Comparison of ENCODE assay signal across 8 cellular contexts in the genomic region with DNA sequence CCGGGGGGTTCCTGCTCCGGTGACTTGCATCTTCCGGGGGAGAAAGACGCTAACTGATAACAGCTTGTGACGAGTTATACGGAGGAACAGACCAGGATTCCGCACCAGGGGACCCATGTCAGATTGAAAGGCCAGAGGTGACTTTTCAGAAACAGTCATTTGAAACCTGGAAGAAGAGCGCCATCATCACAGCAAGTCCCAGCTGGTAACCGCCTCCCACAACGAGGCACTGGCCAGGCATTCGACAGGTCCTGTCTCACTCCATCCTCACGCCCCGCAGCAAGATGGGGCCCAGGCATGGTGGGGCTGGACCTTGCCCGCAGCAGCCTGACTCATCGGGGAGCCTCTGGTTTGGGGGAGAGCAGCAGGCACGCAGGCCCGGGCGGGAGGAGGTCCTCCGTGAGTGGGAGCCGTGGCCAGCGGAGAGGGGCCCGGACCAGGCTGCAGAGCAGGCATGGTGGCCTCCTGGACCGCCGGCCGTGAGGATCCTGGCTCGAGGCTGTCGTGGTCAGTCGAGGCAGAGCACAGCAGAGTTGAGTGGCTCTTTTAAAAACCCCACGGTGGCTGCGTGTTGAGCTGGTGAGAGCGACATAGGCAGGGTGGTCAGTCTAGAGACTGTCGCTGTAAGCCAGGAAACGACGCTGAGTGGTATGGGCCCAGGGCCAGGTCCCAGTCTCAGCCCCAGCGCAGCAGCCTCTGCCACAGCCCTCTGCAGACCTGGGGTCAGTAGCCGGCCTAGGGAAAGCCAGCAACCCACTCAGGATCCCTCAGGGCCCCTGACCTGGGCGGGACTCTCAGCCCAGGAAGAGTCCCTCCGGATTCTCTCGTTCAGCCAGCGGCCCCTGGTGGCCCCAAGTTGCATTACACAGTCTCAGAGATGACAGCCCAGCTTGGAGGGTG.
A peak's percentile ranks its signal among the peaks of the same experiment; 100 is the strongest.
DNase-seq lines count a peak whose midpoint lies in the region; ATAC-seq and TF ChIP-seq lines count a peak whose summit lies in the region.

No MANE protein-coding gene starts in this region.

- 42% methylated on average over 24 of the region's 40 CpGs for WGBS in right lobe of liver (ENCODE audit: insufficient coverage, low coverage, low lambda C conversion rate, missing lambda C conversion rate)

- no peak for TF ChIP-seq POLR2A in right lobe of liver (IDR thresholded peaks at IDR 0.05)

- H3K4me1 ChIP-seq in right lobe of liver = no peaks in the 10 kb centered on the region

- in situ Hi-C loops in ACHN (cut with HindIII; ENCODE audit: low pct_ligation_motif_present, low pct_unique_long_range_greater_than_20kb, low sequenced_read_pairs) = no loop called here

- intact Hi-C loops in right lobe of liver (cut with DNase I) = loop anchor here (10.0 kb wide), 1 partner anchor 229 kb away; no protein-coding TSS in a partner anchor

- peak overlapping the region; percentile 45 for H3K4me3 Mint-ChIP-seq in central memory CD8-positive, alpha-beta T cell

- ATAC-seq in GM18502 (IDR thresholded peaks at IDR 0.05; ENCODE audit: poor library complexity, unreplicated experiment) = peak; percentile 81
- ATAC-seq in HG02870 (IDR thresholded peaks at IDR 0.05; ENCODE audit: unreplicated experiment) = peak; percentile 94
- peak; percentile 35 for ATAC-seq in central memory CD8-positive, alpha-beta T cell (replicated peaks; ENCODE audit: extremely low read depth, poor library complexity, severe bottlenecking)
- peak; percentile 89 to 96 (median 94) for ATAC-seq in right lobe of liver

- H3K27me3 ChIP-seq in WERI-Rb-1 (ENCODE audit: insufficient read depth, low read depth, severe bottlenecking) (no peaks in the 10 kb centered on the region), right lobe of liver (no peaks in the 10 kb centered on the region)

- H3K9me3 ChIP-seq in WERI-Rb-1 (ENCODE audit: severe bottlenecking) = no peaks in the 10 kb centered on the region
- H3K9me3 ChIP-seq in right lobe of liver = no peaks in the 10 kb centered on the region

- H3K27me3 Mint-ChIP-seq in central memory CD8-positive, alpha-beta T cell = no peaks in the 10 kb centered on the region

- no peak overlapping the region for H3K4me3 ChIP-seq in WERI-Rb-1 (ENCODE audit: low read depth, low read length)
- H3K4me3 ChIP-seq in right lobe of liver = no peak overlapping the region

- peaks cover 25% of the 10 kb centered on the region for H3K36me3 ChIP-seq in WERI-Rb-1
- H3K36me3 ChIP-seq in right lobe of liver = peaks cover 0 to 18% (median 3%) of the 10 kb centered on the region in 4 donors

- TF ChIP-seq CTCF in WERI-Rb-1 (IDR thresholded peaks at IDR 0.05; ENCODE audit: low read depth, low read length) (peak; percentile 99), right lobe of liver (IDR thresholded peaks at IDR 0.05) (peak; percentile 84 to 96 (median 88))

- DNase-seq in ACHN (peak; percentile 64), NCI-H128 (lab: John Stamatoyannopoulos, UW; ENCODE audit: unreplicated experiment) (peak; percentile 66), WERI-Rb-1 (peak; percentile 93), right lobe of liver (peak; percentile 70 to 78 (median 73))
- no peak for DNase-seq in central memory CD8-positive, alpha-beta T cell (ENCODE audit: low spot score in 2 of 2)
- DNase-seq in stimulated activated CD4-positive, alpha-beta T cell treated with anti-CD3 and anti-CD28 coated beads, TNF-alpha, amount 100 ng/mL, for 4 hours (ENCODE audit: low read depth in 3 of 3) = peak in 2 of 3 experiments; percentile 22 to 26

- H3K27ac Mint-ChIP-seq in central memory CD8-positive, alpha-beta T cell (ENCODE audit: low read depth) = peak overlapping the region; percentile 86

- H3K4me1 Mint-ChIP-seq in central memory CD8-positive, alpha-beta T cell = peaks cover 18% of the 10 kb centered on the region

- peaks cover 17% of the 10 kb centered on the region for H3K36me3 Mint-ChIP-seq in central memory CD8-positive, alpha-beta T cell (ENCODE audit: insufficient read depth)

- H3K9me3 Mint-ChIP-seq in central memory CD8-positive, alpha-beta T cell = peaks cover 12% of the 10 kb centered on the region

- peak overlapping the region; percentile 2; the same call in 1 of the 2 replicates for H3K27ac ChIP-seq in WERI-Rb-1
- H3K27ac ChIP-seq in right lobe of liver = peak overlapping the region in 1 of 3 donors; percentile 3

Comparison
In these comparisons a context has a peak if more than half of its experiments do, and no peak if none do; other contexts are left out.
1. DNase-seq: peak in ACHN (single experiment), NCI-H128 (single experiment), WERI-Rb-1 (single experiment), right lobe of liver (3 of 3) and stimulated activated CD4-positive, alpha-beta T cell treated with anti-CD3 and anti-CD28 coated beads, TNF-alpha, amount 100 ng/mL, for 4 hours (2 of 3); none in central memory CD8-positive, alpha-beta T cell (0 of 2).
2. ATAC-seq: peak in every context shown above with its lines; median percentile 94 in HG02870; 94 in right lobe of liver; 81 in GM18502; 35 in central memory CD8-positive, alpha-beta T cell.